ENCODE assay signal across 28 cellular contexts in genomic region chr17:4009164-4009785, GRCh38. TPM values are rescaled to one million over a fixed set of nuclear protein-coding genes. Genes with fewer than 3 reads are reported as not detected.
DNase-seq lines count a peak whose midpoint lies in the region; ATAC-seq and TF ChIP-seq lines count a peak whose summit lies in the region.
"Had no signal": no experiment of that assay in that cellular context is flagged by ENCODE, and none has a peak within 500 bp of the region (broad histone marks: within the 10 kb centered on the region; RNA-seq: fewer than 3 reads in every experiment).

No MANE protein-coding gene starts in this region.

- no peak for TF ChIP-seq POLR2A in esophagus muscularis mucosa (IDR thresholded peaks at IDR 0.05; ENCODE audit: low read depth)

- DNase-seq in T-helper 17 cell: no peak
- no peak for DNase-seq in esophagus muscularis mucosa (ENCODE audit: extremely low spot score)
- DNase-seq in neural crest cell (ENCODE audit: low read depth, low spot score): no peak
- DNase-seq in tibial artery: no peak
- no peak for DNase-seq in HFFc6
- no peak for DNase-seq in SJCRH30
- no peak for DNase-seq in NCI-H82 (lab: John Stamatoyannopoulos, UW)
- DNase-seq: activated CD4-positive, alpha-beta T cell treated with anti-CD3 and anti-CD28 coated beads, Interleukin-2, amount 10 ng/mL, durations not matched to agents 24 days and 14 days; activated CD8-positive, alpha-beta memory T cell treated with anti-CD3 and anti-CD28 coated beads, Interleukin-2, amount 50 U/mL, for 4 hours; CD4-positive, alpha-beta T cell; DMS 273 treated with DMSO at 0.1 percent for 48 hours; effector memory CD4-positive, alpha-beta T cell; erythroblast; foreskin fibroblast; HCEC 1CT; left ventricle myocardium superior; NCI-H1092 treated with DMSO at 0.1 percent for 48 hours; NCI-H1930; NCI-H2227 treated with DMSO at 0.1 percent for 48 hours; NCI-H748 treated with DMSO at 0.1 percent for 48 hours; psoas muscle; stimulated activated CD4-positive, alpha-beta T cell treated with anti-CD3 and anti-CD28 coated beads, Interleukin-2, amount 100 ng/mL, for 24 hours; T-helper 9 cell; WERI-Rb-1 had no signal

- H3K27ac ChIP-seq in esophagus muscularis mucosa (replicated peaks in 1 of 4): peak overlapping the region; percentile 47 to 81 (median 74)
- peak overlapping the region; percentile 30 to 43 for H3K27ac ChIP-seq in tibial artery
- H3K27ac ChIP-seq in SJCRH30: no peak overlapping the region
- H3K27ac ChIP-seq: psoas muscle, WERI-Rb-1 had no signal

- ATAC-seq in T-helper 17 cell: no peak
- ATAC-seq: left ventricle myocardium superior, psoas muscle, SK-N-SH treated with all-trans-retinoic acid at 6 μM for 48 hours had no signal

- H3K4me3 ChIP-seq in esophagus muscularis mucosa: no peak overlapping the region
- H3K4me3 ChIP-seq in tibial artery: no peak overlapping the region
- no peak overlapping the region for H3K4me3 ChIP-seq in SJCRH30
- H3K4me3 ChIP-seq: psoas muscle, skin epidermis, suprapubic skin had no signal

- H3K27me3 Mint-ChIP-seq in T-helper 17 cell (no peaks in the 10 kb centered on the region), neural crest cell (ENCODE audit: low read depth) (no peaks in the 10 kb centered on the region), HFFc6 (ENCODE audit: insufficient read depth) (peaks cover 8% of the 10 kb centered on the region)
- H3K27me3 Mint-ChIP-seq: activated CD4-positive, alpha-beta T cell treated with anti-CD3 and anti-CD28 coated beads, Interleukin-2, amount 10 ng/mL, durations not matched to agents 24 days and 14 days; activated naive CD4-positive, alpha-beta T cell treated with anti-CD3 and anti-CD28 coated beads, Interleukin-2, amount 50 U/mL, for 24 hours; CD4-positive, alpha-beta T cell had no signal

- H3K4me1 Mint-ChIP-seq in T-helper 17 cell (peaks cover 9% of the 10 kb centered on the region), neural crest cell (peaks cover 19% of the 10 kb centered on the region), HFFc6 (ENCODE audit: low read depth) (no peaks in the 10 kb centered on the region)

- H3K4me1 ChIP-seq in esophagus muscularis mucosa (peaks cover 9 to 52% (median 45%) of the 10 kb centered on the region in 4 donors), tibial artery (peaks cover 0 to 16% (median 6%) of the 10 kb centered on the region in 4 donors), SJCRH30 (peaks cover 7% of the 10 kb centered on the region)
- H3K4me1 ChIP-seq: psoas muscle had no signal

- peaks cover 69 to 89% (median 78%) of the 10 kb centered on the region in 4 donors for H3K36me3 ChIP-seq in esophagus muscularis mucosa
- H3K36me3 ChIP-seq in tibial artery: peaks cover 52 to 93% (median 74%) of the 10 kb centered on the region in 3 donors
- peaks cover 7% of the 10 kb centered on the region for H3K36me3 ChIP-seq in SJCRH30

- intact Hi-C loops in esophagus muscularis mucosa (cut with DNase I): no loop called here
- intact Hi-C loops in tibial artery (cut with DNase I; ENCODE audit: low total_unique reads): loop anchor here (5.0 kb wide), 2 partner anchors 97 to 147 kb away; no protein-coding TSS in a partner anchor

- H3K27me3 ChIP-seq in esophagus muscularis mucosa (no peaks in the 10 kb centered on the region), tibial artery (no peaks in the 10 kb centered on the region), SJCRH30 (no peaks in the 10 kb centered on the region)
- H3K27me3 ChIP-seq: suprapubic skin had no signal

- H3K36me3 Mint-ChIP-seq in T-helper 17 cell (ENCODE audit: low read depth): peaks cover 8% of the 10 kb centered on the region
- no peaks in the 10 kb centered on the region for H3K36me3 Mint-ChIP-seq in neural crest cell (ENCODE audit: low read depth)
- H3K36me3 Mint-ChIP-seq in HFFc6 (ENCODE audit: low read depth): peaks cover 16% of the 10 kb centered on the region

- no peaks in the 10 kb centered on the region for H3K9me3 ChIP-seq in T-helper 17 cell (ENCODE audit: control insufficient read depth, low read length, poor library complexity, severe bottlenecking)
- no peaks in the 10 kb centered on the region for H3K9me3 ChIP-seq in esophagus muscularis mucosa
- no peaks in the 10 kb centered on the region for H3K9me3 ChIP-seq in tibial artery
- H3K9me3 ChIP-seq in SJCRH30 (replicated peaks): no peaks in the 10 kb centered on the region
- H3K9me3 ChIP-seq: psoas muscle, suprapubic skin had no signal

- H3K9me3 Mint-ChIP-seq in neural crest cell (no peaks in the 10 kb centered on the region), HFFc6 (no peaks in the 10 kb centered on the region)
- H3K9me3 Mint-ChIP-seq: activated CD4-positive, alpha-beta T cell treated with anti-CD3 and anti-CD28 coated beads, Interleukin-2, amount 10 ng/mL, durations not matched to agents 24 days and 14 days; activated naive CD4-positive, alpha-beta T cell treated with anti-CD3 and anti-CD28 coated beads, Interleukin-2, amount 50 U/mL, for 24 hours; CD4-positive, alpha-beta T cell had no signal

- no peak for TF ChIP-seq EP300 in esophagus muscularis mucosa (IDR thresholded peaks at IDR 0.05)

- H3K27ac Mint-ChIP-seq in T-helper 17 cell: peak overlapping the region; percentile 73
- peak overlapping the region; percentile 75 for H3K27ac Mint-ChIP-seq in neural crest cell (ENCODE audit: unreplicated experiment)
- no peak overlapping the region for H3K27ac Mint-ChIP-seq in HFFc6
- H3K27ac Mint-ChIP-seq: activated CD4-positive, alpha-beta T cell treated with anti-CD3 and anti-CD28 coated beads, Interleukin-2, amount 10 ng/mL, durations not matched to agents 24 days and 14 days; activated naive CD4-positive, alpha-beta T cell treated with anti-CD3 and anti-CD28 coated beads, Interleukin-2, amount 50 U/mL, for 24 hours; CD4-positive, alpha-beta T cell had no signal

- TF ChIP-seq CTCF in esophagus muscularis mucosa (IDR thresholded peaks at IDR 0.05) (no peak), neural crest cell (conservative IDR thresholded peaks at IDR 0.05) (no peak), tibial artery (IDR thresholded peaks at IDR 0.05) (no peak), HFFc6 (IDR thresholded peaks at IDR 0.05) (no peak)

- 52% methylated on average over 7 of the region's 18 CpGs for WGBS in esophagus muscularis mucosa

- no peak overlapping the region for H3K4me3 Mint-ChIP-seq in T-helper 17 cell
- H3K4me3 Mint-ChIP-seq in neural crest cell: no peak overlapping the region
- no peak overlapping the region for H3K4me3 Mint-ChIP-seq in HFFc6
- H3K4me3 Mint-ChIP-seq: activated CD4-positive, alpha-beta T cell treated with anti-CD3 and anti-CD28 coated beads, Interleukin-2, amount 10 ng/mL, durations not matched to agents 24 days and 14 days; activated naive CD4-positive, alpha-beta T cell treated with anti-CD3 and anti-CD28 coated beads, Interleukin-2, amount 50 U/mL, for 24 hours; CD4-positive, alpha-beta T cell had no signal

RNA-seq across cellular contexts. Expression of gene ATP2A3, which starts 45.0 kb away (rescaled TPM):
- total RNA-seq in T-helper 17 cell: 100 to 1,000 TPM; 279 to 298 TPM
- total RNA-seq in esophagus muscularis mucosa: 10 to 100 TPM; 17.9 to 35.4 (median 24.8) TPM
- total RNA-seq in neural crest cell: 1.1 and 1.6 TPM in 2 replicates
- under 1 TPM; 0.05 to 0.12 (median 0.08) TPM for total RNA-seq in HFFc6 (2021; fragmentation: NEBNext Ultra II Directional; extraction: Animal tissue kit (Norgen Biotek cat#: 25700))
- 1.9 and 2.0 TPM in 2 replicates for total RNA-seq in SJCRH30 (2014; rRNA removed; shearing (Covaris generic))

Comparison
In these comparisons a context has a peak if more than half of its experiments do, and no peak if none do; other contexts are left out.
1. RNA of gene ATP2A3, which starts 45.0 kb away (total RNA-seq): 279 to 298 TPM in T-helper 17 cell; 17.9 to 35.4 TPM in esophagus muscularis mucosa, 1.9 to 2.0 TPM in SJCRH30, 1.1 to 1.6 TPM in neural crest cell and 0.05 to 0.12 TPM in HFFc6; every median in the first group is over 4 times any median in the second.